8 cellular contexts compared by ENCODE assay signal in the genomic region with DNA sequence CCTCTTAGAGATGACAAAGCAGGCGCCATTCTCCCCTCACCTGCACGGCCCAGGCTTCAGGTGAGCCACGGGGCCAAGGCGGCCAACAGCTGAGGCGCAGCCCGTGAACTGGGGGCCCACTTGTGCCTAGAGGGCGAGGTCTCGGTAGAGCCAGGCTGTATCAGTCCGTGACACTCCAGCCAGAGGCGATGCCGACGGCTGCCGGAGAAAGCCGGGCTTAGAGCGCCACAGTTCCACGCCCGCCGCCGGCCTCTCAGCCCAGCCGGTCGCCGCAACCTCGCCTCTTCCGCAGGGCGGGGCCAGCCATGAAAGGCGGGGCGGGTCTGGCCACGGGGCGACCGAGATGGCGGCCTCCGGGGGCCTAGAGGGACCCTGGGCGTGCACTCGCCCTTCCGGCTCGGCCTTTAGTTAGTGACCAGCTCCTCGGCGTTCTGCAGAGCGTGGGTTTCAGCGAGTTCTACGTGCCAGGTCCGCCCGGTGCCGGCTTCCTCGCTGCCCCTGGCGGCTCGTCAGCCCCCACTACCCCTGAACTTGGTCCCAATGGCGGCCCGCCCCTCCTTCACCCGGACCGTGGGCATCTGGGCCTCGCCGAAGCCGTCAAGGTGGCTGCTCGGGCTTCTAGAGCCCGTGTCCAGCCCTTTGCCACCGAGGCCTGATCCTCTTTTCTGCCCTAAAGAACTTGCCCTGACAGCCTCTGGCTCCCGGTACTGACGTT. TPM values are rescaled to one million over a fixed set of nuclear protein-coding genes. Genes with fewer than 3 reads are reported as not detected.
A peak's percentile ranks its signal among the peaks of the same experiment; 100 is the strongest.
DNase-seq lines count a peak whose midpoint lies in the region; ATAC-seq, FAIRE-seq and TF ChIP-seq lines count a peak whose summit lies in the region.

A gene (plus strand): TSS at position 390 of the 715 bp plus-strand sequence. CDS start 881 bp downstream, outside the sequence.

- POLR2A ChIA-PET in A549 (lab: Yijun Ruan, JAX), result interaction anchor here (0.6 to 2.1 kb wide), 5 partner anchors 19 to 879 kb away, joined by 3 to 11 read pairs (median 5); a partner anchor contains a TSS

- dilution Hi-C loops in mammary epithelial cell (cut with HindIII; ENCODE audit: low sequenced_read_pairs), result no loop called here

- TF ChIP-seq RAD21 in A549 (conservative IDR thresholded peaks at IDR 0.05 in 1 of 2, IDR thresholded peaks at IDR 0.05 in 1 of 2), result no peak

- H3K36me3 ChIP-seq in WERI-Rb-1 (peaks cover 28% of the 10 kb centered on the region), mammary epithelial cell (ENCODE audit: insufficient read depth, low read length) (peaks cover 3% of the 10 kb centered on the region)

- no peak for FAIRE-seq in A549 (lab: Jason Lieb, UNC)

- 6% methylated on average over 3 of the region's 59 CpGs for WGBS in A549 (ENCODE audit: missing lambda C conversion rate)
- under 1% methylated on average over 19 of the region's 59 CpGs for WGBS in mammary epithelial cell (ENCODE audit: low coverage, missing lambda C conversion rate)

- H3K27ac ChIP-seq in A549 (peak within 1 kb of the TSS; percentile 89 to 95), WERI-Rb-1 (peak within 1 kb of the TSS; percentile 86), mammary epithelial cell (ENCODE audit: insufficient read depth, low read depth, low read length) (peak within 1 kb of the TSS; percentile 84)

- H3K9me3 ChIP-seq in A549, result no peaks in the 10 kb centered on the region
- no peaks in the 10 kb centered on the region for H3K9me3 ChIP-seq in WERI-Rb-1 (ENCODE audit: severe bottlenecking)
- H3K9me3 ChIP-seq in mammary epithelial cell (replicated peaks; ENCODE audit: insufficient read depth, low read length), result no peaks in the 10 kb centered on the region

- intact Hi-C loops in mammary epithelial cell (cut with micrococcal nuclease), result loop anchor here (1.0 to 2.0 kb wide), 4 partner anchors 20 to 198 kb away; a partner anchor contains a TSS

- peak within 1 kb of the TSS; percentile 89 for H3K4me3 ChIP-seq in A549
- peak within 1 kb of the TSS; percentile 98 for H3K4me3 ChIP-seq in WERI-Rb-1 (ENCODE audit: low read depth, low read length)
- H3K4me3 ChIP-seq in mammary epithelial cell (replicated peaks in 1 of 3; ENCODE audit: insufficient read depth in 1 of 3, low read depth in 2 of 3, low read length in 3 of 3), result peak within 1 kb of the TSS; percentile 76 to 84 (median 78)

- H3K9ac ChIP-seq in mammary epithelial cell (ENCODE audit: insufficient read depth, low read length), result peak within 1 kb of the TSS; percentile 81

- H3K27me3 ChIP-seq in WERI-Rb-1 (ENCODE audit: insufficient read depth, low read depth, severe bottlenecking) (no peaks in the 10 kb centered on the region), mammary epithelial cell (ENCODE audit: insufficient read depth, low read length) (no peaks in the 10 kb centered on the region)

- ATAC-seq in A549, result peak; percentile 98 to 100
- ATAC-seq in GM18511 (IDR thresholded peaks at IDR 0.05; ENCODE audit: unreplicated experiment), result peak; percentile 100
- ATAC-seq in HG03025 (IDR thresholded peaks at IDR 0.05; ENCODE audit: low FRiP score, unreplicated experiment), result peak; percentile 93

- peak; percentile 67 to 87 for DNase-seq in A549 (ENCODE audit: low read depth in 1 of 2, low spot score in 1 of 2)
- peak; percentile 43 for DNase-seq in NCI-H2171 (lab: John Stamatoyannopoulos, UW)
- peak; percentile 91 for DNase-seq in WERI-Rb-1
- peak; percentile 84 for DNase-seq in mammary epithelial cell
- peak; percentile 98 for DNase-seq in iPS-NIHi7 (ENCODE audit: extremely low spot score)
- DNase-seq in smooth muscle cell of the brain vasculature (ENCODE audit: low read depth, low spot score), result peak; percentile 32

- CTCF ChIA-PET in A549 (lab: Yijun Ruan, JAX), result interaction anchor here (0.6 kb wide), 1 partner anchor 7 kb away, joined by 4 read pairs; no protein-coding TSS in a partner anchor
- CTCF ChIA-PET in mammary epithelial cell (lab: Charles Lee; ENCODE audit: low non-redundant PET), result no interaction called here

- TF ChIP-seq POLR2A in A549 (IDR thresholded peaks at IDR 0.05; ENCODE audit: low read length), result peak; percentile 92

- no peaks in the 10 kb centered on the region for H3K4me1 ChIP-seq in A549
- H3K4me1 ChIP-seq in mammary epithelial cell (ENCODE audit: insufficient read depth, low read length), result peaks cover 13% of the 10 kb centered on the region

- no peak for TF ChIP-seq EP300 in A549 (IDR thresholded peaks at IDR 0.05)

- H2AFZ ChIP-seq in mammary epithelial cell (ENCODE audit: low read depth, low read length), result peak within 1 kb of the TSS; percentile 88

- in situ Hi-C loops in mammary epithelial cell (cut with MboI; ENCODE audit: low sequenced_read_pairs in 2 of 2), result loop anchor here in 1 of 2 donors (25.0 kb wide), 1 partner anchor 187 kb away; no protein-coding TSS in a partner anchor

- H3K4me2 ChIP-seq in A549 (peak within 1 kb of the TSS; percentile 65), mammary epithelial cell (ENCODE audit: insufficient read depth, low read depth, low read length) (peak within 1 kb of the TSS; percentile 96)

- peaks cover 27% of the 10 kb centered on the region for H3K79me2 ChIP-seq in mammary epithelial cell (ENCODE audit: insufficient read depth, low read length)

- H4K20me1 ChIP-seq in mammary epithelial cell (ENCODE audit: insufficient read depth, low read length), result no peaks in the 10 kb centered on the region

- TF ChIP-seq CTCF in A549 (IDR thresholded peaks at IDR 0.05) (no peak), WERI-Rb-1 (IDR thresholded peaks at IDR 0.05; ENCODE audit: low read depth, low read length) (no peak), mammary epithelial cell (conservative IDR thresholded peaks at IDR 0.05 in 1 of 2, IDR thresholded peaks at IDR 0.05 in 1 of 2; ENCODE audit: extremely low read depth in 1 of 2, insufficient read depth in 1 of 2, low read depth in 1 of 2, low read length in 2 of 2) (no peak)

- BruUV-seq in mammary epithelial cell (replicated peaks; lab: Mats Ljungman, UMichigan), result no TSS peak

TF ChIP-seq in A549, 52 proteins besides CTCF, POLR2A, EP300 and RAD21:
- TF ChIP-seq KDM5A (IDR thresholded peaks at IDR 0.05) (0 out of 2 replicates have a peak, but pooled peaks have one; percentile 51), JUN (IDR thresholded peaks at IDR 0.05) (peak; percentile 32 to 83; a peak in 4 of 5 replicates), EHMT2 (IDR thresholded peaks at IDR 0.05; ENCODE audit: low read depth) (no peak), MYC (IDR thresholded peaks at IDR 0.05; ENCODE audit: borderline replicate concordance, low read length) (peak; percentile 72; the same call in 1 of the 2 replicates), PHF8 (IDR thresholded peaks at IDR 0.05; ENCODE audit: borderline replicate concordance, low read depth) (peak; percentile 91)
- TF ChIP-seq, protein P1, sequence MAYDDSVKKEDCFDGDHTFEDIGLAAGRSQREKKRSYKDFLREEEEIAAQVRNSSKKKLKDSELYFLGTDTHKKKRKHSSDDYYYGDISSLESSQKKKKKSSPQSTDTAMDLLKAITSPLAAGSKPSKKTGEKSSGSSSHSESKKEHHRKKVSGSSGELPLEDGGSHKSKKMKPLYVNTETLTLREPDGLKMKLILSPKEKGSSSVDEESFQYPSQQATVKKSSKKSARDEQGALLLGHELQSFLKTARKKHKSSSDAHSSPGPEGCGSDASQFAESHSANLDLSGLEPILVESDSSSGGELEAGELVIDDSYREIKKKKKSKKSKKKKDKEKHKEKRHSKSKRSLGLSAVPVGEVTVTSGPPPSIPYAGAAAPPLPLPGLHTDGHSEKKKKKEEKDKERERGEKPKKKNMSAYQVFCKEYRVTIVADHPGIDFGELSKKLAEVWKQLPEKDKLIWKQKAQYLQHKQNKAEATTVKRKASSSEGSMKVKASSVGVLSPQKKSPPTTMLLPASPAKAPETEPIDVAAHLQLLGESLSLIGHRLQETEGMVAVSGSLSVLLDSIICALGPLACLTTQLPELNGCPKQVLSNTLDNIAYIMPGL (CRISPR knock-in tag; IDR thresholded peaks at IDR 0.05; ENCODE audit: borderline replicate concordance), result no peak
- TF ChIP-seq, protein P2, sequence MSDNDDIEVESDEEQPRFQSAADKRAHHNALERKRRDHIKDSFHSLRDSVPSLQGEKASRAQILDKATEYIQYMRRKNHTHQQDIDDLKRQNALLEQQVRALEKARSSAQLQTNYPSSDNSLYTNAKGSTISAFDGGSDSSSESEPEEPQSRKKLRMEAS (IDR thresholded peaks at IDR 0.05), result peak; percentile 81
- TF ChIP-seq, protein P3, sequence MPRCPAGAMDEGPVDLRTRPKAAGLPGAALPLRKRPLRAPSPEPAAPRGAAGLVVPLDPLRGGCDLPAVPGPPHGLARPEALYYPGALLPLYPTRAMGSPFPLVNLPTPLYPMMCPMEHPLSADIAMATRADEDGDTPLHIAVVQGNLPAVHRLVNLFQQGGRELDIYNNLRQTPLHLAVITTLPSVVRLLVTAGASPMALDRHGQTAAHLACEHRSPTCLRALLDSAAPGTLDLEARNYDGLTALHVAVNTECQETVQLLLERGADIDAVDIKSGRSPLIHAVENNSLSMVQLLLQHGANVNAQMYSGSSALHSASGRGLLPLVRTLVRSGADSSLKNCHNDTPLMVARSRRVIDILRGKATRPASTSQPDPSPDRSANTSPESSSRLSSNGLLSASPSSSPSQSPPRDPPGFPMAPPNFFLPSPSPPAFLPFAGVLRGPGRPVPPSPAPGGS (IDR thresholded peaks at IDR 0.05), result peak; percentile 91
TF ChIP-seq in A549: peak in this region for 6.

RNA-seq across cellular contexts. Expression of the gene that starts here (rescaled TPM):
- polyA plus RNA-seq in A549 (2011; rRNA removed) (14.8 and 16.1 TPM in 2 replicates), A549 (2017; fragmentation: RNase III; extraction: RNeasy Plus Mini Kit Qiagen cat#74134 plus additional on column Dnase treatment) (6.8 to 7.3 TPM (median 7.3 TPM) in 3 replicates), mammary epithelial cell (9.5 TPM)
- 2.7 and 2.9 TPM in 2 replicates for polyA plus RNA-seq in A549 (2012; cell fraction: cytosol; rRNA removed)
- polyA plus RNA-seq in A549 (2012; cell fraction: nucleus; rRNA removed), result 3.9 and 5.6 TPM in 2 replicates
- polyA minus RNA-seq in A549 (2011; rRNA and poly(A)+ RNA removed), result 11.9 and 12.5 TPM in 2 replicates
- 10 to 100 TPM; 20.0 to 32.4 TPM for total RNA-seq in mammary epithelial cell
- 5.5 TPM for polyA minus RNA-seq in mammary epithelial cell

Comparison
In these comparisons a context has a peak if more than half of its experiments do, and no peak if none do; other contexts are left out.
1. Peak in every context shown above with its lines: DNase-seq, ATAC-seq, H3K4me3 ChIP-seq and H3K27ac ChIP-seq.
2. DNase-seq: peak in every context shown above with its lines; median percentile 98 in iPS-NIHi7; 91 in WERI-Rb-1; 84 in mammary epithelial cell; 77 in A549; 43 in NCI-H2171; 32 in smooth muscle cell of the brain vasculature.